In the genomic region with DNA sequence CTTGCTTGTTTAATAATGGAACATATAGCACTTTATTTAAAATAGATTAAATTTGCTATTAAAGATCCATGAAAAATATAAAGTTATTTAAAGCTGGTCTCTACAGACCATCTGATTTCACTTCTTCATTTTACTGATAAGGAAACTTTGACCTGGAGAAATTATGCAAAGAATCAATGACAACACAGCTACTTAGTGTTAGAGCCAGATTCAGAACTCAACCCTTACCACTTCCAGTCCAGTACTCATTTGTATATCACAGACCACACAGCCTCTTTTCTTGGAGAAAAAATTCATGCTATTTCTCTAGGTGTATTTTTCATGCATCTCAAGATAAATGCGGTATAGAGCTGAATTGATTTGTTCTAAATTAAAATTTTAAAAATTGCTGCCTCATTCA, we compare ENCODE assay signal across 25 cellular contexts.
"Had no signal": no experiment of that assay in that cellular context is flagged by ENCODE, and none has a peak within 500 bp of the region (broad histone marks: within the 10 kb centered on the region; RNA-seq: fewer than 3 reads in every experiment).

No MANE protein-coding gene starts in this region.

- ATAC-seq: activated CD4-positive, alpha-beta T cell treated with anti-CD3 and anti-CD28 coated beads for 36 hours; activated T-cell treated with anti-CD3 and anti-CD28 coated beads, Interleukin-2, amount 50 U/mL, for 4 hours; heart right ventricle; left colon; mucosa of descending colon; sciatic nerve; stimulated activated memory B cell treated with anti-CD40 and anti-IgM and Interleukin-4, amounts not matched to agents 10 μg/mL and 1 μg/mL and 100 μg/mL, for 72 hours had no signal

- H3K9me3 Mint-ChIP-seq: activated naive CD8-positive, alpha-beta T cell treated with anti-CD3 and anti-CD28 coated beads, Interleukin-2, amount 10 ng/mL, durations not matched to agents 7 days and 5 days; activated T-cell treated with anti-CD3 and anti-CD28 coated beads, Interleukin-2, amount 50 U/mL, for 4 hours; activated T-helper 2 cell treated with anti-CD3 and anti-CD28 coated beads, Interferon-gamma antibody, Interleukin-2, Interleukin-4, amounts not matched to agents 10 μg/mL and 5 μg/mL and 100 μg/mL, durations not matched to agents 14 hours and 24 hours and 36 hours; nephron progenitor cell had no signal

- H3K27me3 ChIP-seq: heart right ventricle, transverse colon, vagina had no signal

- H3K36me3 Mint-ChIP-seq: activated naive CD8-positive, alpha-beta T cell treated with anti-CD3 and anti-CD28 coated beads, Interleukin-2, amount 10 ng/mL, durations not matched to agents 7 days and 5 days; stimulated activated memory B cell treated with anti-CD40 and anti-IgM and Interleukin-4, amounts not matched to agents 10 μg/mL and 1 μg/mL and 100 μg/mL, for 72 hours had no signal

- H3K27ac ChIP-seq: transverse colon, vagina had no signal

- H3K27ac Mint-ChIP-seq: activated B cell treated with CpG ODN at 0.5 μM for 24 hours; activated CD4-positive, alpha-beta T cell treated with anti-CD3 and anti-CD28 coated beads for 36 hours; activated naive CD8-positive, alpha-beta T cell treated with anti-CD3 and anti-CD28 coated beads, Interleukin-2, amount 10 ng/mL, durations not matched to agents 7 days and 5 days; activated T-helper 2 cell treated with anti-CD3 and anti-CD28 coated beads, Interferon-gamma antibody, Interleukin-2, Interleukin-4, amounts not matched to agents 10 μg/mL and 5 μg/mL and 100 μg/mL, durations not matched to agents 14 hours and 24 hours and 36 hours; endodermal cell; stimulated activated memory B cell treated with anti-CD40 and anti-IgM and Interleukin-4, amounts not matched to agents 10 μg/mL and 1 μg/mL and 100 μg/mL, for 72 hours had no signal

- H3K9me3 ChIP-seq: heart right ventricle, mucosa of descending colon, transverse colon, vagina had no signal

- FAIRE-seq: keratinocyte, small intestine had no signal

- H3K27me3 Mint-ChIP-seq: activated B cell treated with CpG ODN at 0.5 μM for 24 hours; activated naive CD8-positive, alpha-beta T cell treated with anti-CD3 and anti-CD28 coated beads, Interleukin-2, amount 10 ng/mL, durations not matched to agents 7 days and 5 days had no signal

- H3K4me3 Mint-ChIP-seq: activated B cell treated with CpG ODN at 0.5 μM for 24 hours; activated CD4-positive, alpha-beta T cell treated with anti-CD3 and anti-CD28 coated beads for 36 hours; activated naive CD8-positive, alpha-beta T cell treated with anti-CD3 and anti-CD28 coated beads, Interleukin-2, amount 10 ng/mL, durations not matched to agents 7 days and 5 days; activated T-cell treated with anti-CD3 and anti-CD28 coated beads, Interleukin-2, amount 50 U/mL, for 4 hours; endodermal cell; nephron progenitor cell; stimulated activated memory B cell treated with anti-CD40 and anti-IgM and Interleukin-4, amounts not matched to agents 10 μg/mL and 1 μg/mL and 100 μg/mL, for 72 hours had no signal

- H3K4me1 Mint-ChIP-seq: activated B cell treated with CpG ODN at 0.5 μM for 24 hours; activated CD4-positive, alpha-beta T cell treated with anti-CD3 and anti-CD28 coated beads for 36 hours; activated naive CD8-positive, alpha-beta T cell treated with anti-CD3 and anti-CD28 coated beads, Interleukin-2, amount 10 ng/mL, durations not matched to agents 7 days and 5 days; nephron progenitor cell; stimulated activated memory B cell treated with anti-CD40 and anti-IgM and Interleukin-4, amounts not matched to agents 10 μg/mL and 1 μg/mL and 100 μg/mL, for 72 hours had no signal

- DNase-seq: activated B cell treated with CpG ODN at 0.5 μM for 24 hours; activated CD4-positive, alpha-beta T cell treated with anti-CD3 and anti-CD28 coated beads for 36 hours; activated CD4-positive, alpha-beta T cell treated with anti-CD3 and anti-CD28 coated beads, Interleukin-2, amount 50 U/mL, for 4 hours; activated CD8-positive, alpha-beta memory T cell treated with anti-CD3 and anti-CD28 coated beads, Interleukin-2, amount 50 U/mL, for 48 hours; activated naive CD4-positive, alpha-beta T cell treated with Interleukin-2 at 50 U/mL for 16 hours; activated naive CD8-positive, alpha-beta T cell treated with anti-CD3 and anti-CD28 coated beads, Interleukin-2, amount 10 ng/mL, durations not matched to agents 7 days and 5 days; activated T-cell treated with anti-CD3 and anti-CD28 coated beads, Interleukin-2, amount 50 U/mL, for 4 hours; amniotic stem cell; cerebellar nuclear complex; cortex of kidney; endodermal cell; heart right ventricle; left colon; mesenchymal stem cell; mucosa of descending colon; nephron progenitor cell; posterior cingulate gyrus; small intestine; stimulated activated CD4-positive, alpha-beta T cell treated with anti-CD3 and anti-CD28 coated beads, Interleukin-15, amount 100 ng/mL, for 24 hours; transverse colon had no signal

- H3K36me3 ChIP-seq: vagina had no signal

- H3K4me3 ChIP-seq: heart right ventricle, mucosa of descending colon, transverse colon, vagina had no signal
